In the genomic region with DNA sequence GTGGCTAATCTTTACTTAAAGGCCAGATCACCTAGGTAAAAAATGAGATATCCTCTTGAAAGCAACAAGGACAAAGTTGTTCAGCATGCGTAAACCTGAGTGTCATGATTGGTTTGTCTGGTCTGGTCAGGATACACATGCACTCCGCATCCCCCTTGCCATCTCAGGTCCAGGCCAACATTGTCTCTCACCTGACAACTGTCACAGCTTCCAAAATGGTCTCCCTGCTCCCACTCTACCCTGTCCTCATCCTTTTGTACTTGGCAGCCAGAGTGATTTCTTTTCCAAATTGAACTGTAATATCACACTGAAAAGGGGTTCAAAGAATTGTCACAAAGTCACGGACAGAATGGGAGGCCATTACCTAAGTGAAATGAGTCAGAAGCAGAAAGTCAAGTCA, we compare ENCODE assay signal across 9 cellular contexts. TPM values are rescaled to one million over a fixed set of nuclear protein-coding genes. Genes with fewer than 3 reads are reported as not detected.
"Had no signal": no experiment of that assay in that cellular context is flagged by ENCODE, and none has a peak within 500 bp of the region (broad histone marks: within the 10 kb centered on the region; RNA-seq: fewer than 3 reads in every experiment).

No MANE protein-coding gene starts in this region.

- H3K4me3 Mint-ChIP-seq: HFFc6 had no signal

- H3K27ac ChIP-seq: GM23248, HL-60 had no signal

- H3K9ac ChIP-seq: GM23248 had no signal

- H3K4me3 ChIP-seq: GM23248, HAP-1, K562 had no signal

- H3K4me1 ChIP-seq: HAP-1 had no signal

- ATAC-seq: HCT116, K562 had no signal

- FAIRE-seq: K562 had no signal

- H3K27ac Mint-ChIP-seq: HFFc6 had no signal

- H3K36me3 ChIP-seq: HAP-1 had no signal

- DNase-seq: GM23248, GOT3, H7, HFFc6, IMR-90 had no signal

RNA-seq across cellular contexts. Expression of gene APCDD1L, which starts 21.1 kb away (rescaled TPM):
- total RNA-seq: K562 had no signal
- polyA plus RNA-seq: K562 had no signal
